Comparison of ENCODE assay signal across 15 cellular contexts in genomic region chr2:216504376-216504762, GRCh38. TPM values are rescaled to one million over a fixed set of nuclear protein-coding genes. Genes with fewer than 3 reads are reported as not detected.
A peak's percentile ranks its signal among the peaks of the same experiment; 100 is the strongest.
DNase-seq lines count a peak whose midpoint lies in the region; ATAC-seq, FAIRE-seq and TF ChIP-seq lines count a peak whose summit lies in the region.
"Had no signal": no experiment of that assay in that cellular context is flagged by ENCODE, and none has a peak within 500 bp of the region (broad histone marks: within the 10 kb centered on the region; RNA-seq: fewer than 3 reads in every experiment).

No MANE protein-coding gene starts in this region.

- TF ChIP-seq CTCF in A549 (IDR thresholded peaks at IDR 0.05) (no peak), endothelial cell of umbilical vein (IDR thresholded peaks at IDR 0.05; ENCODE audit: extremely low read depth in 1 of 2, insufficient read depth in 1 of 2, low read depth in 1 of 2, low read length in 2 of 2) (no peak)

- peaks cover 35% of the 10 kb centered on the region for H3K4me1 ChIP-seq in A549
- peaks cover 20% of the 10 kb centered on the region for H3K4me1 ChIP-seq in CD8-positive, alpha-beta memory T cell (ENCODE audit: insufficient read depth, low read length)
- peaks cover 17% of the 10 kb centered on the region for H3K4me1 ChIP-seq in endothelial cell of umbilical vein (ENCODE audit: control insufficient read depth, extremely low read depth, insufficient read depth, low read length)

- FAIRE-seq in A549 (lab: Jason Lieb, UNC): no peak
- no peak for FAIRE-seq in endothelial cell of umbilical vein (lab: Jason Lieb, UNC)

- WGBS in A549 (ENCODE audit: missing lambda C conversion rate): 80% methylated on average over 1 of the region's 1 CpG

- H3K4me3 ChIP-seq in A549 (no peak overlapping the region), endothelial cell of umbilical vein (replicated peaks in 1 of 3; ENCODE audit: insufficient read depth in 1 of 3, low read depth in 1 of 3, low read length in 3 of 3) (no peak overlapping the region)
- H3K4me3 ChIP-seq in CD8-positive, alpha-beta memory T cell (ENCODE audit: low read length): no peak overlapping the region
- H3K4me3 ChIP-seq: BLaER1, coronary artery, thoracic aorta had no signal

- no peaks in the 10 kb centered on the region for H4K20me1 ChIP-seq in endothelial cell of umbilical vein (replicated peaks; ENCODE audit: control insufficient read depth, extremely low read depth, insufficient read depth, low read length)

- peak overlapping the region in 1 of 7 donors; percentile 26 for H3K4me3 Mint-ChIP-seq in CD8-positive, alpha-beta memory T cell
- H3K4me3 Mint-ChIP-seq in T-helper 17 cell: peak overlapping the region; percentile 69
- H3K4me3 Mint-ChIP-seq: naive thymus-derived CD4-positive, alpha-beta T cell; T-helper 1 cell treated with Interleukin-12 subunit alpha and Interleukin-12 subunit beta and Interleukin-4 antibody, amounts not matched to agents 30 μg/mL and 1 μg/mL, for 36 hours had no signal

- dilution Hi-C loops in endothelial cell of umbilical vein (cut with MboI; ENCODE audit: extremely low pct_ligation_motif_present, low sequenced_read_pairs): no loop called here

- H3K27me3 ChIP-seq in CD8-positive, alpha-beta memory T cell (ENCODE audit: insufficient read depth, low read length, poor library complexity, severe bottlenecking): no peaks in the 10 kb centered on the region
- no peaks in the 10 kb centered on the region for H3K27me3 ChIP-seq in endothelial cell of umbilical vein (ENCODE audit: control insufficient read depth in 2 of 2, insufficient read depth in 2 of 2, low read length in 2 of 2)
- H3K27me3 ChIP-seq: BLaER1 had no signal

- no peaks in the 10 kb centered on the region for H3K9me3 Mint-ChIP-seq in CD8-positive, alpha-beta memory T cell
- H3K9me3 Mint-ChIP-seq: naive thymus-derived CD4-positive, alpha-beta T cell; T-helper 1 cell treated with Interleukin-12 subunit alpha and Interleukin-12 subunit beta and Interleukin-4 antibody, amounts not matched to agents 30 μg/mL and 1 μg/mL, for 36 hours had no signal

- DNase-seq in A549 (ENCODE audit: low read depth in 1 of 2, low spot score in 1 of 2) (no peak), T-helper 17 cell (no peak), endothelial cell of umbilical vein (ENCODE audit: low read depth, low spot score) (no peak), NCI-H524 (lab: John Stamatoyannopoulos, UW) (no peak), midbrain (lab: John Stamatoyannopoulos, UW) (no peak)
- DNase-seq in CD8-positive, alpha-beta memory T cell: no peak
- DNase-seq in stimulated activated naive CD4-positive, alpha-beta T cell (lab: John Stamatoyannopoulos, UW): no peak
- DNase-seq: aorta; naive thymus-derived CD4-positive, alpha-beta T cell; NCI-H774 had no signal

- POLR2A ChIA-PET in A549 (lab: Yijun Ruan, JAX): interaction anchor here (0.7 kb wide), 1 partner anchor 12 kb away, joined by 3 read pairs; no protein-coding TSS in a partner anchor
- POLR2A ChIA-PET in CD8-positive, alpha-beta memory T cell (lab: Charles Lee): no interaction called here
- POLR2A ChIA-PET in endothelial cell of umbilical vein (lab: Charles Lee): interaction anchor here (1.0 kb wide), 1 partner anchor 11 kb away, joined by 4 read pairs; no protein-coding TSS in a partner anchor

- peak overlapping the region in 6 of 8 donors; percentile 8 to 30 (median 21) for H3K27ac Mint-ChIP-seq in CD8-positive, alpha-beta memory T cell
- peak overlapping the region; percentile 43 for H3K27ac Mint-ChIP-seq in T-helper 17 cell

- BruUV-seq in endothelial cell of umbilical vein (replicated peaks; lab: Mats Ljungman, UMichigan): no TSS peak

- ATAC-seq in A549 (no peak), T-helper 17 cell (no peak)
- ATAC-seq: activated CD4-positive, CD25-positive, alpha-beta regulatory T cell treated with anti-CD3 and anti-CD28 coated beads, Interleukin-2, amount 50 U/mL, for 24 hours; naive thymus-derived CD4-positive, alpha-beta T cell had no signal

- H3K27ac ChIP-seq in A549: no peak overlapping the region
- no peak overlapping the region for H3K27ac ChIP-seq in CD8-positive, alpha-beta memory T cell (ENCODE audit: low read depth, low read length)
- H3K27ac ChIP-seq in endothelial cell of umbilical vein (ENCODE audit: insufficient read depth, low read depth, low read length): no peak overlapping the region
- H3K27ac ChIP-seq: coronary artery, thoracic aorta had no signal

- H3K79me2 ChIP-seq in endothelial cell of umbilical vein (ENCODE audit: control insufficient read depth, insufficient read depth, low read length): peaks cover 45% of the 10 kb centered on the region

- H3K9ac ChIP-seq in endothelial cell of umbilical vein (replicated peaks; ENCODE audit: extremely low read depth, insufficient read depth, low read length): no peak overlapping the region
- H3K9ac ChIP-seq: BLaER1 had no signal

- H3K4me1 Mint-ChIP-seq in CD8-positive, alpha-beta memory T cell: peaks cover 38 to 55% (median 48%) of the 10 kb centered on the region in 3 donors
- H3K4me1 Mint-ChIP-seq in T-helper 17 cell: peaks cover 38% of the 10 kb centered on the region

- no peak overlapping the region for H2AFZ ChIP-seq in endothelial cell of umbilical vein (ENCODE audit: low read depth, low read length)

- no peaks in the 10 kb centered on the region for H3K9me3 ChIP-seq in A549
- no peaks in the 10 kb centered on the region for H3K9me3 ChIP-seq in CD8-positive, alpha-beta memory T cell (ENCODE audit: low read length)
- no peaks in the 10 kb centered on the region for H3K9me3 ChIP-seq in T-helper 17 cell (ENCODE audit: control insufficient read depth, low read length, poor library complexity, severe bottlenecking)
- no peaks in the 10 kb centered on the region for H3K9me3 ChIP-seq in endothelial cell of umbilical vein (replicated peaks; ENCODE audit: control insufficient read depth, insufficient read depth, low read length)
- H3K9me3 ChIP-seq: BLaER1, thoracic aorta had no signal

- no peak for TF ChIP-seq POLR2A in A549 (IDR thresholded peaks at IDR 0.05; ENCODE audit: low read length)
- no peak for TF ChIP-seq POLR2A in endothelial cell of umbilical vein (IDR thresholded peaks at IDR 0.05; ENCODE audit: low read depth, low read length)

- no peaks in the 10 kb centered on the region for H3K9me1 ChIP-seq in endothelial cell of umbilical vein (replicated peaks; ENCODE audit: control insufficient read depth, extremely low read depth, insufficient read depth, low read length)

- H3K36me3 ChIP-seq in CD8-positive, alpha-beta memory T cell (ENCODE audit: insufficient read depth, low read length): peaks cover 36% of the 10 kb centered on the region
- H3K36me3 ChIP-seq in endothelial cell of umbilical vein (ENCODE audit: control insufficient read depth in 2 of 2, extremely low read depth in 1 of 2, insufficient read depth in 2 of 2, low read length in 2 of 2): peaks cover 36 to 37% of the 10 kb centered on the region in 2 experiments

- CTCF ChIA-PET in A549 (lab: Yijun Ruan, JAX) (interaction anchor here (0.9 kb wide), 1 partner anchor 12 kb away, joined by 3 read pairs; no protein-coding TSS in a partner anchor), endothelial cell of umbilical vein (lab: Charles Lee) (interaction anchor here (1.2 kb wide), 1 partner anchor 15 kb away, joined by 3 read pairs; no protein-coding TSS in a partner anchor)
- CTCF ChIA-PET in CD8-positive, alpha-beta memory T cell (lab: Charles Lee): no interaction called here

- TF ChIP-seq EP300 in A549 (IDR thresholded peaks at IDR 0.05): no peak

- H3K36me3 Mint-ChIP-seq in CD8-positive, alpha-beta memory T cell: peaks cover 11 to 72% (median 31%) of the 10 kb centered on the region in 3 donors
- H3K36me3 Mint-ChIP-seq in T-helper 17 cell (ENCODE audit: low read depth): peaks cover 3% of the 10 kb centered on the region

- no peaks in the 10 kb centered on the region for H3K27me3 Mint-ChIP-seq in CD8-positive, alpha-beta memory T cell
- H3K27me3 Mint-ChIP-seq in T-helper 17 cell: no peaks in the 10 kb centered on the region
- H3K27me3 Mint-ChIP-seq: naive thymus-derived CD4-positive, alpha-beta T cell had no signal

- intact Hi-C loops in endothelial cell of umbilical vein (cut with micrococcal nuclease): no loop called here

- no peak overlapping the region for H3K4me2 ChIP-seq in A549
- H3K4me2 ChIP-seq in endothelial cell of umbilical vein (ENCODE audit: insufficient read depth, low read length): no peak overlapping the region
- H3K4me2 ChIP-seq: BLaER1 had no signal

- no peak for TF ChIP-seq RAD21 in A549 (conservative IDR thresholded peaks at IDR 0.05 in 1 of 2, IDR thresholded peaks at IDR 0.05 in 1 of 2)

TF ChIP-seq in A549, 52 proteins besides CTCF, POLR2A, EP300 and RAD21 (continues in another document):
- peak; percentile 19; the same call in 1 of the 2 replicates for TF ChIP-seq RARB (CRISPR knock-in tag; IDR thresholded peaks at IDR 0.05)
- TF ChIP-seq EHMT2 (IDR thresholded peaks at IDR 0.05; ENCODE audit: low read depth): no peak
- no peak for TF ChIP-seq FOSL2 (IDR thresholded peaks at IDR 0.05)
- TF ChIP-seq FOSL2 (CRISPR knock-in tag; IDR thresholded peaks at IDR 0.05): no peak
- TF ChIP-seq ESRRA (IDR thresholded peaks at IDR 0.05; ENCODE audit: borderline replicate concordance, low read length): no peak

TF ChIP-seq in endothelial cell of umbilical vein, 7 proteins besides CTCF, POLR2A, EP300 and RAD21:
- TF ChIP-seq POLR2AphosphoS5 (IDR thresholded peaks at IDR 0.05; ENCODE audit: insufficient read depth, low read depth, low read length) (peak; percentile 29), JUN (IDR thresholded peaks at IDR 0.05; ENCODE audit: borderline replicate concordance, insufficient read depth, insufficient read length, low read depth) (no peak), GATA2 (IDR thresholded peaks at IDR 0.05; ENCODE audit: insufficient read depth, insufficient read length, low read depth, low read length) (no peak)

RNA-seq across cellular contexts. Expression of gene RPL37A, which starts 5.7 kb away (rescaled TPM):
- 4,046 and 4,130 TPM in 2 replicates for polyA plus RNA-seq in A549 (2011; rRNA removed)
- polyA plus RNA-seq in A549 (2012; cell fraction: cytosol; rRNA removed): 1,938 and 2,074 TPM in 2 replicates
- 702 and 1,256 TPM in 2 replicates for polyA plus RNA-seq in A549 (2012; cell fraction: nucleus; rRNA removed)
- polyA plus RNA-seq in A549 (2017; fragmentation: RNase III; extraction: RNeasy Plus Mini Kit Qiagen cat#74134 plus additional on column Dnase treatment): 4,215 to 4,381 TPM (median 4,330 TPM) in 3 replicates
- polyA minus RNA-seq in A549 (2011; rRNA and poly(A)+ RNA removed): 862 and 1,170 TPM in 2 replicates
- 1,000 to 10,000 TPM; 3,637 to 3,698 TPM for total RNA-seq in CD8-positive, alpha-beta memory T cell
- 3,268 TPM for polyA plus RNA-seq in CD8-positive, alpha-beta memory T cell
- total RNA-seq in T-helper 17 cell: 1,000 to 10,000 TPM; 3,101 to 3,324 TPM
- total RNA-seq in endothelial cell of umbilical vein: 2,628 and 2,952 TPM in 2 replicates
- polyA plus RNA-seq in endothelial cell of umbilical vein: 1,143 and 1,889 TPM in 2 replicates
- 2,402 and 3,048 TPM in 2 replicates for polyA plus RNA-seq in endothelial cell of umbilical vein (2011; cell fraction: cytosol; rRNA removed)
- 806 and 883 TPM in 2 replicates for polyA plus RNA-seq in endothelial cell of umbilical vein (2011; cell fraction: nucleus; rRNA removed)
- polyA plus RNA-seq in endothelial cell of umbilical vein (2012): 5,195 and 6,189 TPM in 2 replicates
- polyA minus RNA-seq in endothelial cell of umbilical vein: 605 and 868 TPM in 2 replicates
- polyA minus RNA-seq in endothelial cell of umbilical vein (2011; cell fraction: cytosol; rRNA and poly(A)+ RNA removed): 771 TPM
- polyA minus RNA-seq in endothelial cell of umbilical vein (2011; cell fraction: nucleus; rRNA and poly(A)+ RNA removed): 140 and 162 TPM in 2 replicates
